9 cellular contexts compared by ENCODE assay signal in the genomic region with DNA sequence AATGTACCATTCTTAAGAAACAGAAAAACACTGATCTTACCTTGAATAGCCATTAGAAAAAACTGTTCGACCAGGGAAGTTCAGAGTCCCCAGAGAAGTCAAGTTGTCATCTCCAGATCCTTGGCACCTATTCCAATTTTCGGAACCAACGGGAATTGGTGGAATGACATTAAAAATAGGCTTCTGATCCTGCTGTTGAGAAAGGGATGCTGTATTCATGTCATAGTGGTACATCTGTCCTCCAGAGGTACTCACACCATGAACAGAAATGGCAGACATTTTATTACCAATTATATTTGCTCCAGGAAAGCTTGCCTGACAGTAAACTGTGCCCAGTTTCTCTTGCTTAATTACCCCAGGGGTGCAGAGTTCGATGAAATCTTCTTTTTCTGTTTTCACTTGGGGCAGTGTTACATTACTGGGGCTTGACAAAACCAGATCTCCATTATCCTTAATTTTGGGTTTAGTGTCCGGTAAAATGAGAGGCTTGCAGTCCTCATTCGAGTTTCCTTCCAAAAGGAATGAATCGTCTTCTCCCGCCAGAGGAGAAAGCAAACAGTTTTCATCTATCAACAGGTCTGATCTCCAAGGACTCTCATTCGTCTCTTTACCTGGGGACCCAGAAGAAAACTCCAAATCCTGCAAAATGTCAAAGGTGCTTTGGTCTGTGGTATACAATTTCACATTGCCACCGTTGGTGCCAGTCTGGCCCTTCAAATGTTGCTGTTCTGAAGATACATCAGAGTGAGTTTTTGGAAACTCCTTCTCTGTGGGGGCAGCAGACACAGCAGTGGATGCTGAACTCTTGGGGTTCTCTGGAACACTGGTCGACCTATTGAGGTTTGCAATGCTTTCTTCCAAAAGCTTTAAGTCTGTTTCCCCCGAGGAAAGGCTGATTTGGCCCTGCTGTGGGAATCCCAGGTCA. TPM values are rescaled to one million over a fixed set of nuclear protein-coding genes. Genes with fewer than 3 reads are reported as not detected.
DNase-seq lines count a peak whose midpoint lies in the region; ATAC-seq and TF ChIP-seq lines count a peak whose summit lies in the region.
"Had no signal": no experiment of that assay in that cellular context is flagged by ENCODE, and none has a peak within 500 bp of the region (broad histone marks: within the 10 kb centered on the region; RNA-seq: fewer than 3 reads in every experiment).

No MANE protein-coding gene starts in this region.

- peak overlapping the region; percentile 92 for H3K4me2 ChIP-seq in GM23338

- no peaks in the 10 kb centered on the region for H3K9me2 ChIP-seq in GM23338 (ENCODE audit: insufficient read depth)

- H3K9me3 Mint-ChIP-seq in GM23338 (no peaks in the 10 kb centered on the region), MCF 10A (ENCODE audit: unreplicated experiment) (no peaks in the 10 kb centered on the region)

- H3K27ac ChIP-seq in ACC112 (ENCODE audit: low read depth, low read length) (peak overlapping the region; percentile 88), GM23338 (ENCODE audit: low read depth) (no peak overlapping the region)

- H3F3A ChIP-seq in GM23338 (replicated peaks; ENCODE audit: low read depth), result no peaks in the 10 kb centered on the region; the same call in 1 of the 2 replicates

- H3K36me3 ChIP-seq in ACC112 (ENCODE audit: insufficient read depth, low read length) (no peaks in the 10 kb centered on the region), GM23338 (ENCODE audit: insufficient read depth) (no peaks in the 10 kb centered on the region)

- peak overlapping the region; percentile 89 for H3K4me3 ChIP-seq in ACC112 (ENCODE audit: low read depth, low read length)
- H3K4me3 ChIP-seq in GM23338, result peak overlapping the region; percentile 14; the same call in 1 of the 2 replicates

- DNase-seq in GM23338 (ENCODE audit: low spot score), result no peak
- peak; percentile 56 for DNase-seq in MCF 10A (ENCODE audit: unreplicated experiment)
- DNase-seq in midbrain (lab: John Stamatoyannopoulos, UW), result peak; percentile 59
- DNase-seq in COLO829 (ENCODE audit: low spot score), result no peak
- no peak for DNase-seq in LoVo (ENCODE audit: low spot score)
- DNase-seq: activated CD4-positive, alpha-beta T cell treated with anti-CD3 and anti-CD28 coated beads, Interleukin-2, amount 50 U/mL, for 1 hour had no signal

- H3K27me3 Mint-ChIP-seq in GM23338 (ENCODE audit: insufficient read depth, low read depth, poor library complexity) (peaks cover 27% of the 10 kb centered on the region), MCF 10A (ENCODE audit: insufficient read depth, unreplicated experiment) (no peaks in the 10 kb centered on the region)

- H2AFZ ChIP-seq in ACC112 (ENCODE audit: low read length, unreplicated experiment) (no peak overlapping the region), GM23338 (no peak overlapping the region)

- H3K4me3 Mint-ChIP-seq in GM23338 (no peak overlapping the region; the same call in 2 of the 3 replicates), MCF 10A (ENCODE audit: unreplicated experiment) (peak overlapping the region; percentile 98)

- no peaks in the 10 kb centered on the region for H4K20me1 ChIP-seq in GM23338 (replicated peaks; ENCODE audit: insufficient read depth)

- no peak for ATAC-seq in GM23338
- ATAC-seq in GM21390 (IDR thresholded peaks at IDR 0.05; ENCODE audit: unreplicated experiment), result no peak
- ATAC-seq in GM19452 (IDR thresholded peaks at IDR 0.05; ENCODE audit: unreplicated experiment), result no peak

- H3K27me3 ChIP-seq in ACC112 (ENCODE audit: insufficient read depth, low read length) (no peaks in the 10 kb centered on the region), GM23338 (ENCODE audit: insufficient read depth) (peaks cover 51% of the 10 kb centered on the region)

- no peak overlapping the region for H3K27ac Mint-ChIP-seq in GM23338
- H3K27ac Mint-ChIP-seq in MCF 10A (ENCODE audit: low read depth, unreplicated experiment), result peak overlapping the region; percentile 99

- intact Hi-C loops in MCF 10A (cut with micrococcal nuclease), result loop anchor here (1.0 to 5.0 kb wide), 7 partner anchors 89 to 743 kb away; no protein-coding TSS in a partner anchor

- no peak for TF ChIP-seq CTCF in GM23338 (conservative IDR thresholded peaks at IDR 0.05; ENCODE audit: low read depth in 2 of 2)
- no peak for TF ChIP-seq CTCF in MCF 10A (IDR thresholded peaks at IDR 0.05; ENCODE audit: unreplicated experiment)

- POLR2A ChIA-PET in MCF 10A (lab: Yijun Ruan, JAX), result interaction anchor here (0.6 to 9.6 kb wide), 75 partner anchors 8 to 779 kb away, joined by 3 to 116 read pairs (median 4); partner anchors contain the start of genes KCTD16 and YIPF5

- H3K79me2 ChIP-seq in ACC112 (ENCODE audit: control insufficient read depth, insufficient read depth, low read length, unreplicated experiment), result peaks cover 86% of the 10 kb centered on the region
- no peaks in the 10 kb centered on the region for H3K79me2 ChIP-seq in GM23338 (replicated peaks; ENCODE audit: insufficient read depth)

- H3K4me1 Mint-ChIP-seq in GM23338 (peaks cover 63% of the 10 kb centered on the region), MCF 10A (ENCODE audit: insufficient read depth, unreplicated experiment) (peaks cover 34% of the 10 kb centered on the region)

- BruUV-seq in MCF 10A (replicated peaks; lab: Mats Ljungman, UMichigan), result TSS peak; percentile 21

- H3K4me1 ChIP-seq in ACC112 (ENCODE audit: control insufficient read depth, insufficient read depth, low read length, unreplicated experiment), result peaks cover 10% of the 10 kb centered on the region
- peaks cover 70% of the 10 kb centered on the region for H3K4me1 ChIP-seq in GM23338 (ENCODE audit: insufficient read depth)

- CTCF ChIA-PET in MCF 10A (lab: Yijun Ruan, JAX), result interaction anchor here (0.5 to 2.5 kb wide), 19 partner anchors 8 to 742 kb away, joined by 3 to 10 read pairs (median 4); no protein-coding TSS in a partner anchor

- H3K36me3 Mint-ChIP-seq in GM23338 (ENCODE audit: low read depth), result peaks cover 8% of the 10 kb centered on the region; the same call in 2 of the 3 replicates
- peaks cover 34% of the 10 kb centered on the region for H3K36me3 Mint-ChIP-seq in MCF 10A (ENCODE audit: insufficient read depth, unreplicated experiment)

TF ChIP-seq in GM23338, 12 proteins besides CTCF, POLR2A, EP300 and RAD21:
- TF ChIP-seq POLR2AphosphoS5 (IDR thresholded peaks at IDR 0.05; ENCODE audit: low read depth), result no peak
- TF ChIP-seq ETS1 (IDR thresholded peaks at IDR 0.05), result no peak
- no peak for TF ChIP-seq EZH2phosphoT487 (IDR thresholded peaks at IDR 0.05; ENCODE audit: unreplicated experiment)
- TF ChIP-seq JUNB (IDR thresholded peaks at IDR 0.05; ENCODE audit: unreplicated experiment), result no peak
- TF ChIP-seq EZH2 (IDR thresholded peaks at IDR 0.05; ENCODE audit: low read depth, unreplicated experiment), result no peak
- no peak for TF ChIP-seq NANOG (IDR thresholded peaks at IDR 0.05; ENCODE audit: borderline replicate concordance)
- no peak for TF ChIP-seq ZNF331 (CRISPR knock-in tag; IDR thresholded peaks at IDR 0.05; ENCODE audit: low read depth)

RNA-seq across cellular contexts. Expression of gene NR3C1, which starts 3.6 kb away (rescaled TPM):
- 2.4 and 4.6 TPM in 2 replicates for total RNA-seq in GM23338 (2014; rRNA removed; shearing (Covaris generic))
- 0.89 and 1.2 TPM in 2 replicates for polyA plus RNA-seq in GM23338 (2016; fragmentation: Nextera tagmentation; extraction: Ambion mirVana)
- total RNA-seq in MCF 10A (2022), result 92.9 and 113 TPM in 2 replicates

Comparison
In these comparisons a context has a peak if more than half of its experiments do, and no peak if none do; other contexts are left out.
1. DNase-seq: peak in MCF 10A (single experiment) and midbrain (single experiment); none in GM23338 (single experiment), COLO829 (single experiment) and LoVo (single experiment).
2. RNA of gene NR3C1, which starts 3.6 kb away (total RNA-seq): 92.9 to 113 TPM in MCF 10A; 2.4 to 4.6 TPM in GM23338; every median in the first group is over 10 times any median in the second.